ENCODE assay signal across 26 cellular contexts in genomic region chr7:155510975-155511595, GRCh38. TPM values are rescaled to one million over a fixed set of nuclear protein-coding genes. Genes with fewer than 3 reads are reported as not detected.
"Had no signal": no experiment of that assay in that cellular context is flagged by ENCODE, and none has a peak within 500 bp of the region (broad histone marks: within the 10 kb centered on the region; RNA-seq: fewer than 3 reads in every experiment).

No MANE protein-coding gene starts in this region.

- H3K27ac ChIP-seq: foreskin keratinocyte, left ventricle myocardium inferior, pancreas, right lobe of liver, skin epidermis, thoracic aorta, upper lobe of left lung had no signal

- DNase-seq: activated CD4-positive, alpha-beta memory T cell treated with anti-CD3 and anti-CD28 coated beads, Interleukin-2, amount 10 ng/mL, durations not matched to agents 7 days and 5 days; activated CD4-positive, alpha-beta T cell treated with anti-CD3 and anti-CD28 coated beads for 4 hours; activated CD4-positive, CD25-positive, alpha-beta regulatory T cell; activated gamma-delta T cell treated with Interleukin-2 at 50 U/mL for 16 hours; activated naive CD8-positive, alpha-beta T cell treated with anti-CD3 and anti-CD28 coated beads, Interleukin-2, amount 10 ng/mL, durations not matched to agents 7 days and 5 days; amniotic stem cell; cortex of kidney; erythroblast; foreskin keratinocyte; kidney glomerular epithelial cell; left ventricle myocardium inferior; naive thymus-derived CD8-positive, alpha-beta T cell; pancreas; right lobe of liver; SIG-M5; stimulated activated CD4-positive, alpha-beta T cell treated with anti-CD3 and anti-CD28 coated beads, Interleukin-2, amount 100 ng/mL, for 24 hours; T-cell; T1000; upper lobe of left lung had no signal

- H3K9me3 ChIP-seq: left ventricle myocardium inferior, pancreas, right lobe of liver, thoracic aorta, upper lobe of left lung had no signal

- H3K27ac Mint-ChIP-seq: activated CD4-positive, alpha-beta memory T cell treated with anti-CD3 and anti-CD28 coated beads, Interleukin-2, amount 10 ng/mL, durations not matched to agents 7 days and 5 days; activated naive CD8-positive, alpha-beta T cell treated with anti-CD3 and anti-CD28 coated beads, Interleukin-2, amount 10 ng/mL, durations not matched to agents 7 days and 5 days; mesothelial cell of epicardium; stimulated activated memory B cell treated with anti-CD40 and anti-IgM and Interleukin-4, amounts not matched to agents 10 μg/mL and 1 μg/mL and 100 μg/mL, for 72 hours had no signal

- H3K4me3 Mint-ChIP-seq: activated CD4-positive, alpha-beta memory T cell treated with anti-CD3 and anti-CD28 coated beads, Interleukin-2, amount 10 ng/mL, durations not matched to agents 7 days and 5 days had no signal

- H3K4me3 ChIP-seq: left ventricle myocardium inferior, right lobe of liver, skin epidermis, thoracic aorta, upper lobe of left lung had no signal

- H3K36me3 Mint-ChIP-seq: mesothelial cell of epicardium, T-cell had no signal

- H3K9me3 Mint-ChIP-seq: activated CD4-positive, alpha-beta memory T cell treated with anti-CD3 and anti-CD28 coated beads, Interleukin-2, amount 10 ng/mL, durations not matched to agents 7 days and 5 days; mesothelial cell of epicardium; T-cell had no signal

- ATAC-seq: foreskin keratinocyte; naive thymus-derived CD8-positive, alpha-beta T cell; pancreas; right lobe of liver; stimulated activated memory B cell treated with anti-CD40 and anti-IgM and Interleukin-4, amounts not matched to agents 10 μg/mL and 1 μg/mL and 100 μg/mL, for 72 hours; T-cell had no signal

- H3K36me3 ChIP-seq: left ventricle myocardium inferior, pancreas, right lobe of liver, thoracic aorta, upper lobe of left lung had no signal

- H3K4me1 ChIP-seq: foreskin keratinocyte, pancreas had no signal

RNA-seq across cellular contexts. Expression of gene CNPY1, which starts 35.3 kb away (rescaled TPM):
- total RNA-seq: activated CD4-positive, alpha-beta memory T cell treated with anti-CD3 and anti-CD28 coated beads, Interleukin-2, amount 10 ng/mL, durations not matched to agents 7 days and 5 days; activated naive CD8-positive, alpha-beta T cell treated with anti-CD3 and anti-CD28 coated beads, Interleukin-2, amount 10 ng/mL, durations not matched to agents 7 days and 5 days; fibroblast of lung; foreskin keratinocyte; left ventricle myocardium inferior; lung microvascular endothelial cell; mesothelial cell of epicardium; naive thymus-derived CD8-positive, alpha-beta T cell; pancreas; pulmonary artery endothelial cell; T-cell; thoracic aorta; upper lobe of left lung had no signal
- polyA plus RNA-seq: fibroblast of lung; foreskin keratinocyte; naive thymus-derived CD8-positive, alpha-beta T cell; pancreas had no signal

RNA-seq across cellular contexts. Expression of gene EN2, which starts 53.2 kb away (rescaled TPM):
- total RNA-seq: activated CD4-positive, alpha-beta memory T cell treated with anti-CD3 and anti-CD28 coated beads, Interleukin-2, amount 10 ng/mL, durations not matched to agents 7 days and 5 days; activated naive CD8-positive, alpha-beta T cell treated with anti-CD3 and anti-CD28 coated beads, Interleukin-2, amount 10 ng/mL, durations not matched to agents 7 days and 5 days; fibroblast of lung; foreskin keratinocyte; lung microvascular endothelial cell; mesothelial cell of epicardium; naive thymus-derived CD8-positive, alpha-beta T cell; pancreas; pulmonary artery endothelial cell; right lobe of liver; T-cell; upper lobe of left lung had no signal
- polyA plus RNA-seq: fibroblast of lung; foreskin keratinocyte; naive thymus-derived CD8-positive, alpha-beta T cell; pancreas had no signal
